In the genomic region with DNA sequence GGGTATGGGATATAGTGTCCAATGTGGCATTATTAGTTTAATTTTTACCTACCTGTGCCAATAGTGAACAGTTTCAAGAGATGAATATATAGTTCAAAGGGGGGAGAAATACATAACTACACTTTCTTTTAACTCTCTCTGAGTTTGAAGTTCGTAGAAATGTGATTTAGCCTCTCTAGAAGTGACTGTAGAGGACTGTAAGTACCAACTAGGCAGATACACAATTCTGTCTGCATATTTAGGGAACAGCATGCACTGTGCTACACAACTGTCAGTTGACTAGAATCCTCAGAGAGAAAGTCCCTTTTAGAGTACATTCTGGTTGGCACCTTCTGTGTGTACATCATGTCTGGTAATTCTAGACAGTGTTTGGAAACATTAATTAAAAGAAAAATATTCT, we compare ENCODE assay signal across 34 cellular contexts. TPM values are rescaled to one million over a fixed set of nuclear protein-coding genes. Genes with fewer than 3 reads are reported as not detected.
"Had no signal": no experiment of that assay in that cellular context is flagged by ENCODE, and none has a peak within 500 bp of the region (broad histone marks: within the 10 kb centered on the region; RNA-seq: fewer than 3 reads in every experiment).

No MANE protein-coding gene starts in this region.

- H3K4me3 Mint-ChIP-seq: activated naive CD4-positive, alpha-beta T cell treated with anti-CD3 and anti-CD28 coated beads for 36 hours; activated naive CD4-positive, alpha-beta T cell treated with anti-CD3 and anti-CD28 coated beads, Interleukin-2, amount 10 ng/mL, durations not matched to agents 7 days and 5 days; activated naive CD4-positive, alpha-beta T cell treated with anti-CD3 and anti-CD28 coated beads, Interleukin-2, amount 50 U/mL, for 24 hours; activated naive CD8-positive, alpha-beta T cell; activated naive CD8-positive, alpha-beta T cell treated with anti-CD3 and anti-CD28 coated beads for 36 hours; activated naive CD8-positive, alpha-beta T cell treated with anti-CD3 and anti-CD28 coated beads, Interleukin-2, amount 10 ng/mL, durations not matched to agents 7 days and 5 days; activated naive CD8-positive, alpha-beta T cell treated with anti-CD3 and anti-CD28 coated beads, Interleukin-2, amount 50 U/mL, for 24 hours; activated T-cell treated with anti-CD3 and anti-CD28 coated beads, Interleukin-2, amount 50 U/mL, for 24 hours; activated T-cell treated with anti-CD3 and anti-CD28 coated beads, Interleukin-2, amount 50 U/mL, for 4 hours; activated T-cell treated with anti-CD3 and anti-CD28 coated beads, Interleukin-2, amount 50 U/mL, for 72 hours; activated T-helper 1 cell treated with anti-CD3 and anti-CD28 coated beads, Interleukin-12 subunit alpha, Interleukin-12 subunit beta, Interleukin-2, Interleukin-4 antibody, amounts not matched to agents 30 ng/mL and 10 ng/mL and 1 ng/mL, durations not matched to agents 14 hours and 24 hours and 36 hours; brain; central memory CD8-positive, alpha-beta T cell had no signal

- DNase-seq: activated effector memory CD4-positive, alpha-beta T cell treated with anti-CD3 and anti-CD28 coated beads, Interleukin-2, amount 50 U/mL, for 16 hours; activated effector memory CD4-positive, alpha-beta T cell treated with Interleukin-2 at 50 U/mL for 16 hours; activated gamma-delta T cell; activated gamma-delta T cell treated with Interleukin-2 at 50 U/mL for 16 hours; activated naive CD4-positive, alpha-beta T cell; activated naive CD4-positive, alpha-beta T cell treated with anti-CD3 and anti-CD28 coated beads for 36 hours; activated naive CD4-positive, alpha-beta T cell treated with anti-CD3 and anti-CD28 coated beads, Interleukin-2, amount 10 ng/mL, durations not matched to agents 7 days and 5 days; activated naive CD4-positive, alpha-beta T cell treated with anti-CD3 and anti-CD28 coated beads, Interleukin-2, amount 50 U/mL, for 16 hours; activated naive CD4-positive, alpha-beta T cell treated with Interleukin-2 at 50 U/mL for 16 hours; activated naive CD8-positive, alpha-beta T cell treated with anti-CD3 and anti-CD28 coated beads for 36 hours; activated naive CD8-positive, alpha-beta T cell treated with anti-CD3 and anti-CD28 coated beads, Interleukin-2, amount 10 ng/mL, durations not matched to agents 7 days and 5 days; activated naive CD8-positive, alpha-beta T cell treated with anti-CD3 and anti-CD28 coated beads, Interleukin-2, amount 50 U/mL, for 24 hours; activated T-cell treated with anti-CD3 and anti-CD28 coated beads, Interleukin-2, amount 50 U/mL, for 24 hours; activated T-cell treated with anti-CD3 and anti-CD28 coated beads, Interleukin-2, amount 50 U/mL, for 4 hours; activated T-cell treated with anti-CD3 and anti-CD28 coated beads, Interleukin-2, amount 50 U/mL, for 48 hours; activated T-cell treated with anti-CD3 and anti-CD28 coated beads, Interleukin-2, amount 50 U/mL, for 72 hours; adrenal gland; amniotic stem cell; amygdala; anterior cingulate cortex; aorta; body of pancreas; brain microvascular endothelial cell; caudate nucleus; central memory CD4-positive, alpha-beta T cell; cerebellar nuclear complex had no signal

- H3K4me1 Mint-ChIP-seq: activated naive CD4-positive, alpha-beta T cell treated with anti-CD3 and anti-CD28 coated beads, Interleukin-2, amount 10 ng/mL, durations not matched to agents 7 days and 5 days; activated naive CD4-positive, alpha-beta T cell treated with anti-CD3 and anti-CD28 coated beads, Interleukin-2, amount 50 U/mL, for 24 hours; activated naive CD8-positive, alpha-beta T cell treated with anti-CD3 and anti-CD28 coated beads for 36 hours; activated naive CD8-positive, alpha-beta T cell treated with anti-CD3 and anti-CD28 coated beads, Interleukin-2, amount 10 ng/mL, durations not matched to agents 7 days and 5 days; activated naive CD8-positive, alpha-beta T cell treated with anti-CD3 and anti-CD28 coated beads, Interleukin-2, amount 50 U/mL, for 24 hours; brain; central memory CD8-positive, alpha-beta T cell had no signal

- H3K27ac Mint-ChIP-seq: activated naive CD4-positive, alpha-beta T cell treated with anti-CD3 and anti-CD28 coated beads for 36 hours; activated naive CD4-positive, alpha-beta T cell treated with anti-CD3 and anti-CD28 coated beads, Interleukin-2, amount 10 ng/mL, durations not matched to agents 7 days and 5 days; activated naive CD4-positive, alpha-beta T cell treated with anti-CD3 and anti-CD28 coated beads, Interleukin-2, amount 50 U/mL, for 24 hours; activated naive CD4-positive, alpha-beta T cell treated with anti-CD3 and anti-CD28 coated beads, Interleukin-2, amount 50 U/mL, for 72 hours; activated naive CD8-positive, alpha-beta T cell; activated naive CD8-positive, alpha-beta T cell treated with anti-CD3 and anti-CD28 coated beads for 36 hours; activated naive CD8-positive, alpha-beta T cell treated with anti-CD3 and anti-CD28 coated beads, Interleukin-2, amount 10 ng/mL, durations not matched to agents 7 days and 5 days; activated naive CD8-positive, alpha-beta T cell treated with anti-CD3 and anti-CD28 coated beads, Interleukin-2, amount 50 U/mL, for 24 hours; activated T-cell treated with anti-CD3 and anti-CD28 coated beads, Interleukin-2, amount 50 U/mL, for 24 hours; activated T-cell treated with anti-CD3 and anti-CD28 coated beads, Interleukin-2, amount 50 U/mL, for 72 hours; activated T-helper 1 cell treated with anti-CD3 and anti-CD28 coated beads, Interleukin-12 subunit alpha, Interleukin-12 subunit beta, Interleukin-2, Interleukin-4 antibody, amounts not matched to agents 30 ng/mL and 10 ng/mL and 1 ng/mL, durations not matched to agents 14 hours and 24 hours and 36 hours; activated T-helper 2 cell treated with anti-CD3 and anti-CD28 coated beads, Interferon-gamma antibody, Interleukin-2, Interleukin-4, amounts not matched to agents 10 μg/mL and 5 μg/mL and 100 μg/mL, durations not matched to agents 14 hours and 24 hours and 36 hours; brain had no signal

- H3K27me3 Mint-ChIP-seq: activated naive CD4-positive, alpha-beta T cell treated with anti-CD3 and anti-CD28 coated beads, Interleukin-2, amount 10 ng/mL, durations not matched to agents 7 days and 5 days; activated naive CD8-positive, alpha-beta T cell had no signal

- H3K36me3 Mint-ChIP-seq: activated naive CD4-positive, alpha-beta T cell treated with anti-CD3 and anti-CD28 coated beads, Interleukin-2, amount 50 U/mL, for 24 hours; activated naive CD4-positive, alpha-beta T cell treated with anti-CD3 and anti-CD28 coated beads, Interleukin-2, amount 50 U/mL, for 72 hours; activated naive CD8-positive, alpha-beta T cell; activated naive CD8-positive, alpha-beta T cell treated with anti-CD3 and anti-CD28 coated beads for 36 hours; activated naive CD8-positive, alpha-beta T cell treated with anti-CD3 and anti-CD28 coated beads, Interleukin-2, amount 10 ng/mL, durations not matched to agents 7 days and 5 days; brain had no signal

- H3K9me3 Mint-ChIP-seq: activated naive CD4-positive, alpha-beta T cell treated with anti-CD3 and anti-CD28 coated beads for 36 hours; activated naive CD4-positive, alpha-beta T cell treated with anti-CD3 and anti-CD28 coated beads, Interleukin-2, amount 50 U/mL, for 24 hours; activated naive CD4-positive, alpha-beta T cell treated with anti-CD3 and anti-CD28 coated beads, Interleukin-2, amount 50 U/mL, for 72 hours; activated naive CD8-positive, alpha-beta T cell treated with anti-CD3 and anti-CD28 coated beads, Interleukin-2, amount 50 U/mL, for 24 hours; activated T-cell treated with anti-CD3 and anti-CD28 coated beads, Interleukin-2, amount 50 U/mL, for 24 hours; activated T-cell treated with anti-CD3 and anti-CD28 coated beads, Interleukin-2, amount 50 U/mL, for 4 hours; activated T-cell treated with anti-CD3 and anti-CD28 coated beads, Interleukin-2, amount 50 U/mL, for 72 hours; central memory CD8-positive, alpha-beta T cell had no signal

- ATAC-seq: activated naive CD8-positive, alpha-beta T cell treated with anti-CD3 and anti-CD28 coated beads, Interleukin-2, amount 50 U/mL, for 24 hours; activated T-cell treated with anti-CD3 and anti-CD28 coated beads, Interleukin-2, amount 50 U/mL, for 4 hours; body of pancreas had no signal

RNA-seq across cellular contexts. Expression of gene ZNF90, which starts 17.5 kb away (rescaled TPM):
- total RNA-seq: ascending aorta had no signal
